ENCODE assay signal across 1 cellular context in the genomic region with DNA sequence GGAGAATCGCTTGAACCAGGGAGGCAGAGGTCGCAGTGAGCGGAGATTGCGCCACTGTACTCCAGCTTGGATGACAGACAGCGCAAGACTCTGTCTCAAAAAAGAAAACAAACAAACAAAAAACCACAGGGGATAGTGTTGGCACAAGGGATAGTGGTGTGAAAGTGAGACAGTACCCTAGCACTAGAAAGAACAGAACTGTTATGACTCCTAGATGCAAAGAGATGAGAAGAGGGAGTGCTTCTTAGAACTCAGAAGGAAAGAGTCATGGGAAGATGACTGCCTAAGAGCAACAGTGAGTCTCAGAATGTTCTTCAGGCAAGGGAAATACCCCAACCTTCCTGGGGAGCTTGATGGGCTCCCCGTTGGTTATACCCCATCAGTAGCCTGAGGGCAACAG.
TF ChIP-seq lines count a peak whose summit lies in the region.

No MANE protein-coding gene starts in this region.

TF ChIP-seq in K562, 482 proteins besides CTCF, POLR2A, EP300 and RAD21:
- TF ChIP-seq ZNF384 (IDR thresholded peaks at IDR 0.05; ENCODE audit: low read depth, low read length), result no peak
- TF ChIP-seq, protein P1, sequence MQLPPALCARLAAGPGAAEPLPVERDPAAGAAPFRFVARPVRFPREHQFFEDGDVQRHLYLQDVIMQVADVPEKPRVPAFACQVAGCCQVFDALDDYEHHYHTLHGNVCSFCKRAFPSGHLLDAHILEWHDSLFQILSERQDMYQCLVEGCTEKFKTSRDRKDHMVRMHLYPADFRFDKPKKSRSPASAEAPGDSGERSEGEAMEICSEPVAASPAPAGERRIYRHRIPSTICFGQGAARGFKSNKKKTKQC (CRISPR knock-in tag; IDR thresholded peaks at IDR 0.05), result no peak
- TF ChIP-seq, protein P2, sequence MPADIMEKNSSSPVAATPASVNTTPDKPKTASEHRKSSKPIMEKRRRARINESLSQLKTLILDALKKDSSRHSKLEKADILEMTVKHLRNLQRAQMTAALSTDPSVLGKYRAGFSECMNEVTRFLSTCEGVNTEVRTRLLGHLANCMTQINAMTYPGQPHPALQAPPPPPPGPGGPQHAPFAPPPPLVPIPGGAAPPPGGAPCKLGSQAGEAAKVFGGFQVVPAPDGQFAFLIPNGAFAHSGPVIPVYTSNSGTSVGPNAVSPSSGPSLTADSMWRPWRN (IDR thresholded peaks at IDR 0.05; ENCODE audit: low read depth), result no peak
- TF ChIP-seq, protein P3, sequence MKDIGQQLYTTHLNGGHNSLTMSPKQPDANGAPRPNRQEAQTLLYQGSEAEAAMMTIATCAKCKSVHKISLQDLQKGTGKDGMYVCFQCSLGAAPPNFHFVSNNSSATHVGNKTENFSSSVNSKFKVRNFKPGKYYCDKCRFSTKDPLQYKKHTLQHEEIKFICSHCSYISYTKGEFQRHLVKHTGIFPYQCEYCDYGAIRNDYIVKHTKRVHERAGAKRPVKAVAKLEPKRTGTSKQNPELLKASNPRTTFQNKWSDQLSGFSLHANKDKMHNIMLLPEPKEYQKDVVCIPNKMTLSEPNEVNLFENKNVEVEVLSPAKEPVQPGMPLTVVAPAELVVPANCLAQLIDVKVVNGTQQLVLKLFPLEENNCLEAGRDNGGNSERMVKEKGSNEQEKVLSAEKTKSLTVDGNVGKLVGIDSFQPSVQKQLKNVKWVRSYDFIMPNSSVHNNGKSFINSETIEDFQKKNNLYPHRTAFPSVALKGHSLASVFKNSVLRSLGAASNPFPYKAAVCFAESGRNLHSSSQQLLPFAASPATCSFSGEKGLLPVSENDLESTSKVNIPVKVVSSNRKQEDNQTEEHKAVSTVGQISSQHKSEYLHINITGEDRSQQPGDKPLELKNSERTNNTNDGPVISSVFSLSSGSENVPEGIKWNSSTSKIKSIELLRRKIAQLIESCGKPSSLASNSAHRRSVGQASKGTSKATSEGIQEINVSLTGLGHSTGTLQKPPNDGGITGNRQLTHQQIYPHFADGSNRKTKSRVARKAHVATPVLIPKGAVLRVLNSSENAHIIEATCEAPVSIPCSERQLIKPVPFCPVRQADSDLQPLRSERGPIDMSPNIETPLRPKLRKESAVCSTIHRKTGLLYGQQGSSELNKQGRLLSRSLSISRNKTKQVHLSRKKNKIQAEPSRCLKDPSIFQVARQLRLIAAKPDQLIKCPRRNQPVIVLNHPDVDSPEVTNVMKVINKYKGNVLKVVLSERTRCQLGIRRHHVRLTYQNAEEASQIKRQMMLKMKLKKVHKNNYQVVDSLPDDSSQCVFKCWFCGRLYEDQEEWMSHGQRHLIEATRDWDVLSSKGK (CRISPR knock-in tag; IDR thresholded peaks at IDR 0.05), result no peak
- TF ChIP-seq CBFB (CRISPR knock-in tag; IDR thresholded peaks at IDR 0.05), result no peak
- no peak for TF ChIP-seq ZNF140 (CRISPR knock-in tag; IDR thresholded peaks at IDR 0.05)
- no peak for TF ChIP-seq CREB1 (IDR thresholded peaks at IDR 0.05)
- TF ChIP-seq CREB1 (CRISPR knock-in tag; IDR thresholded peaks at IDR 0.05), result no peak
- TF ChIP-seq ZNF253 (CRISPR knock-in tag; conservative IDR thresholded peaks at IDR 0.05), result no peak
- TF ChIP-seq NCOA6 (IDR thresholded peaks at IDR 0.05), result no peak
